ENCODE assay signal across 15 cellular contexts in genomic region chr1:235943581-235944114, GRCh38.
DNase-seq lines count a peak whose midpoint lies in the region; ATAC-seq, FAIRE-seq and TF ChIP-seq lines count a peak whose summit lies in the region.
"Had no signal": no experiment of that assay in that cellular context is flagged by ENCODE, and none has a peak within 500 bp of the region (broad histone marks: within the 10 kb centered on the region; RNA-seq: fewer than 3 reads in every experiment).

No MANE protein-coding gene starts in this region.

- peak; percentile 96 for DNase-seq in AG09309 (ENCODE audit: low read depth)
- peak; percentile 83 for DNase-seq in LHCN-M2 (ENCODE audit: low read depth)
- DNase-seq in astrocyte of the cerebellum (ENCODE audit: low read depth) = peak; percentile 87
- no peak for DNase-seq in HepG2 (ENCODE audit: low spot score)
- DNase-seq in GM23338 (ENCODE audit: low spot score) = no peak
- DNase-seq in ecto neural progenitor cell (ENCODE audit: low spot score) = no peak
- no peak for DNase-seq in GM19239 (ENCODE audit: insufficient read length, low spot score)
- DNase-seq in globus pallidus (ENCODE audit: low spot score) = no peak
- DNase-seq: activated CD4-positive, alpha-beta T cell treated with anti-CD3 and anti-CD28 coated beads for 1 hour; islet precursor cell; NCI-H1930; upper lobe of right lung had no signal

- H4K20me1 ChIP-seq in HepG2 (ENCODE audit: insufficient read depth, low read length) (no peaks in the 10 kb centered on the region), GM23338 (replicated peaks; ENCODE audit: insufficient read depth) (no peaks in the 10 kb centered on the region)

- in situ Hi-C loops in astrocyte of the cerebellum (cut with HindIII; ENCODE audit: low sequenced_read_pairs) = no loop called here
- in situ Hi-C loops in HepG2 (cut with HindIII; ENCODE audit: extremely low pct_ligation_motif_present, low pct_unique_long_range_greater_than_20kb) = no loop called here

- H3K27ac ChIP-seq in HepG2 (ENCODE audit: extremely low read length, insufficient read depth, low read length) = no peak overlapping the region
- no peak overlapping the region for H3K27ac ChIP-seq in GM23338 (ENCODE audit: low read depth)
- H3K27ac ChIP-seq: C4-2B, parathyroid adenoma, upper lobe of right lung had no signal

- H3F3A ChIP-seq in GM23338 (replicated peaks; ENCODE audit: low read depth) = no peaks in the 10 kb centered on the region

- no peaks in the 10 kb centered on the region for H3K9me3 ChIP-seq in HepG2 (ENCODE audit: low read length)
- H3K9me3 ChIP-seq: upper lobe of right lung had no signal

- no TSS peak for BruUV-seq in HepG2 (replicated peaks; lab: Mats Ljungman, UMichigan)

- POLR2A ChIA-PET in HepG2 (lab: Yijun Ruan, JAX) = no interaction called here

- no peak overlapping the region for H2AFZ ChIP-seq in HepG2 (ENCODE audit: low read length)
- H2AFZ ChIP-seq in GM23338 = no peak overlapping the region
- H2AFZ ChIP-seq: parathyroid adenoma had no signal

- H3K36me3 Mint-ChIP-seq in GM23338 (ENCODE audit: low read depth) = no peaks in the 10 kb centered on the region

- ATAC-seq in HepG2 = peak; percentile 11; the same call in 2 of the 3 replicates
- no peak for ATAC-seq in GM23338
- ATAC-seq: upper lobe of right lung had no signal

- intact Hi-C loops in HepG2 (cut with micrococcal nuclease; ENCODE audit: unreplicated experiment) = no loop called here

- H3K27me3 Mint-ChIP-seq in GM23338 (ENCODE audit: insufficient read depth, low read depth, poor library complexity) = peaks cover 9% of the 10 kb centered on the region

- no peaks in the 10 kb centered on the region for H3K9me3 Mint-ChIP-seq in GM23338

- WGBS in HepG2 (ENCODE audit: low lambda C conversion rate) = 37% methylated on average over 9 of the region's 9 CpGs

- TF ChIP-seq POLR2A in HepG2 (IDR thresholded peaks at IDR 0.05; ENCODE audit: insufficient read depth in 1 of 2, low read depth in 2 of 2, low read length in 2 of 2) = no peak

- H3K36me3 ChIP-seq in HepG2 (replicated peaks in 1 of 2; ENCODE audit: control insufficient read depth in 1 of 2, insufficient read depth in 2 of 2, low read length in 2 of 2) = no peaks in the 10 kb centered on the region
- no peaks in the 10 kb centered on the region for H3K36me3 ChIP-seq in GM23338 (ENCODE audit: insufficient read depth)
- H3K36me3 ChIP-seq: upper lobe of right lung had no signal

- no peaks in the 10 kb centered on the region for H3K9me2 ChIP-seq in GM23338 (ENCODE audit: insufficient read depth)

- no peak for TF ChIP-seq CTCF in AG09309 (IDR thresholded peaks at IDR 0.05; ENCODE audit: control insufficient read depth, insufficient read depth, low read depth, low read length, missing control alignments)
- no peak for TF ChIP-seq CTCF in astrocyte of the cerebellum (IDR thresholded peaks at IDR 0.05; ENCODE audit: low read depth, low read length, missing control alignments)
- TF ChIP-seq CTCF in HepG2 (CRISPR knock-in tag; IDR thresholded peaks at IDR 0.05) = no peak
- TF ChIP-seq CTCF in GM23338 (conservative IDR thresholded peaks at IDR 0.05; ENCODE audit: low read depth in 2 of 2) = no peak

- no peak for TF ChIP-seq RAD21 in HepG2 (CRISPR knock-in tag; IDR thresholded peaks at IDR 0.05)

- CTCF ChIA-PET in HepG2 (lab: Yijun Ruan, JAX; ENCODE audit: low intra/inter-chr PET ratio, low total read pairs) = no interaction called here

- H3K4me2 ChIP-seq in HepG2 (ENCODE audit: low read depth, low read length) = peak overlapping the region; percentile 11; the same call in 1 of the 2 replicates
- H3K4me2 ChIP-seq in GM23338 = no peak overlapping the region

- H3K79me2 ChIP-seq in HepG2 (ENCODE audit: insufficient read depth, low read length) (no peaks in the 10 kb centered on the region), GM23338 (replicated peaks; ENCODE audit: insufficient read depth) (no peaks in the 10 kb centered on the region)
- H3K79me2 ChIP-seq: parathyroid adenoma had no signal

- TF ChIP-seq EP300 in HepG2 (IDR thresholded peaks at IDR 0.05; ENCODE audit: low read depth in 2 of 2, low read length in 2 of 2) (no peak), HepG2 (CRISPR knock-in tag; IDR thresholded peaks at IDR 0.05; ENCODE audit: borderline replicate concordance) (no peak)

- H3K9ac ChIP-seq in HepG2 (ENCODE audit: insufficient read depth, low read depth, low read length) = no peak overlapping the region
- H3K9ac ChIP-seq: parathyroid adenoma had no signal

- H3K4me3 ChIP-seq in AG09309 (ENCODE audit: control insufficient read depth, low read depth, low read length) = no peak overlapping the region
- H3K4me3 ChIP-seq in astrocyte of the cerebellum (ENCODE audit: low read depth, low read length) = no peak overlapping the region
- no peak overlapping the region for H3K4me3 ChIP-seq in HepG2 (replicated peaks in 1 of 3; ENCODE audit: insufficient read depth in 1 of 3, low read depth in 2 of 3, low read length in 3 of 3)
- H3K4me3 ChIP-seq in GM23338 = no peak overlapping the region
- H3K4me3 ChIP-seq: upper lobe of right lung had no signal

- H3K27me3 ChIP-seq in HepG2 (ENCODE audit: control insufficient read depth in 1 of 2, insufficient read depth in 2 of 2, low read length in 2 of 2) (no peaks in the 10 kb centered on the region), GM23338 (ENCODE audit: insufficient read depth) (no peaks in the 10 kb centered on the region)
- H3K27me3 ChIP-seq: upper lobe of right lung had no signal

- no peaks in the 10 kb centered on the region for H3K4me1 Mint-ChIP-seq in GM23338

- FAIRE-seq in HepG2 (lab: Jason Lieb, UNC) (peak; percentile 70), GM19239 (lab: Jason Lieb, UNC) (no peak)
- FAIRE-seq: endometrium had no signal

- H3K4me1 ChIP-seq in HepG2 (ENCODE audit: insufficient read depth, low read length) (peaks cover 71% of the 10 kb centered on the region), GM23338 (ENCODE audit: insufficient read depth) (no peaks in the 10 kb centered on the region)
- H3K4me1 ChIP-seq: parathyroid adenoma had no signal

- H3K27ac Mint-ChIP-seq in GM23338 = no peak overlapping the region

- no peak overlapping the region for H3K4me3 Mint-ChIP-seq in GM23338

TF ChIP-seq in HepG2, 621 proteins besides CTCF, POLR2A, EP300 and RAD21 (continues in another document):
- TF ChIP-seq ZNF687 (CRISPR knock-in tag; IDR thresholded peaks at IDR 0.05) = peak; percentile 26; the same call in 1 of the 2 replicates
- TF ChIP-seq FOXP1 (IDR thresholded peaks at IDR 0.05) = no peak
- no peak for TF ChIP-seq FOXP1 (CRISPR knock-in tag; IDR thresholded peaks at IDR 0.05)

TF ChIP-seq in GM23338, 12 proteins besides CTCF, POLR2A, EP300 and RAD21:
- TF ChIP-seq REST (IDR thresholded peaks at IDR 0.05; ENCODE audit: unreplicated experiment) (no peak), POLR2AphosphoS5 (IDR thresholded peaks at IDR 0.05; ENCODE audit: low read depth) (no peak)
TF ChIP-seq in GM23338: peak in this region for 0.

Comparison
In these comparisons a context has a peak if more than half of its experiments do, and no peak if none do; other contexts are left out.
1. DNase-seq: peak in AG09309 (single experiment), LHCN-M2 (single experiment) and astrocyte of the cerebellum (single experiment); none in HepG2 (single experiment), GM23338 (single experiment), ecto neural progenitor cell (single experiment), GM19239 (single experiment) and globus pallidus (single experiment).